In the genomic region with DNA sequence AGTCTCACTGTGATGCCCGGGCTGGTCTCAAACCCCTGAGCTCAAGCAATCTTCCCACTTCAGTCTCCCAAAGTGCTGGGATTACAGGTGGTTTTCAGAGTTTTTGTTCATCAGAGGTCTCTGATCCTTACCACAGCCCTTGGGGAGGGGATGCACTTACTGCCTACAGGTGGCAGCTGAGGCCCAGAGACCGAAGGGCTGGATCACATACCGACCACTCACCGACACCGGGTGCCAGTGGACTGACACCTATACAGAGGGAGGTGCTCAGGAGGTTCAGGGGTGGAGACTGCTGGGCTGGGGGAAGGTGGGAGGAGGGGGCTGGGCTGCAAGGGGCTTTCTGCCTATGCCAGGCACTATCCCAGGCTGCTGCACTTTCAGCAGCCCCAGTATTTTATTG, we compare ENCODE assay signal across 1 cellular context.
TF ChIP-seq lines count a peak whose summit lies in the region.

No MANE protein-coding gene starts in this region.

TF ChIP-seq in HepG2, 621 proteins besides CTCF, POLR2A, EP300 and RAD21:
- TF ChIP-seq, protein P1, sequence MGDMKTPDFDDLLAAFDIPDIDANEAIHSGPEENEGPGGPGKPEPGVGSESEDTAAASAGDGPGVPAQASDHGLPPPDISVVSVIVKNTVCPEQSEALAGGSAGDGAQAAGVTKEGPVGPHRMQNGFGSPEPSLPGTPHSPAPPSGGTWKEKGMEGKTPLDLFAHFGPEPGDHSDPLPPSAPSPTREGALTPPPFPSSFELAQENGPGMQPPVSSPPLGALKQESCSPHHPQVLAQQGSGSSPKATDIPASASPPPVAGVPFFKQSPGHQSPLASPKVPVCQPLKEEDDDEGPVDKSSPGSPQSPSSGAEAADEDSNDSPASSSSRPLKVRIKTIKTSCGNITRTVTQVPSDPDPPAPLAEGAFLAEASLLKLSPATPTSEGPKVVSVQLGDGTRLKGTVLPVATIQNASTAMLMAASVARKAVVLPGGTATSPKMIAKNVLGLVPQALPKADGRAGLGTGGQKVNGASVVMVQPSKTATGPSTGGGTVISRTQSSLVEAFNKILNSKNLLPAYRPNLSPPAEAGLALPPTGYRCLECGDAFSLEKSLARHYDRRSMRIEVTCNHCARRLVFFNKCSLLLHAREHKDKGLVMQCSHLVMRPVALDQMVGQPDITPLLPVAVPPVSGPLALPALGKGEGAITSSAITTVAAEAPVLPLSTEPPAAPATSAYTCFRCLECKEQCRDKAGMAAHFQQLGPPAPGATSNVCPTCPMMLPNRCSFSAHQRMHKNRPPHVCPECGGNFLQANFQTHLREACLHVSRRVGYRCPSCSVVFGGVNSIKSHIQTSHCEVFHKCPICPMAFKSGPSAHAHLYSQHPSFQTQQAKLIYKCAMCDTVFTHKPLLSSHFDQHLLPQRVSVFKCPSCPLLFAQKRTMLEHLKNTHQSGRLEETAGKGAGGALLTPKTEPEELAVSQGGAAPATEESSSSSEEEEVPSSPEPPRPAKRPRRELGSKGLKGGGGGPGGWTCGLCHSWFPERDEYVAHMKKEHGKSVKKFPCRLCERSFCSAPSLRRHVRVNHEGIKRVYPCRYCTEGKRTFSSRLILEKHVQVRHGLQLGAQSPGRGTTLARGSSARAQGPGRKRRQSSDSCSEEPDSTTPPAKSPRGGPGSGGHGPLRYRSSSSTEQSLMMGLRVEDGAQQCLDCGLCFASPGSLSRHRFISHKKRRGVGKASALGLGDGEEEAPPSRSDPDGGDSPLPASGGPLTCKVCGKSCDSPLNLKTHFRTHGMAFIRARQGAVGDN (CRISPR knock-in tag; IDR thresholded peaks at IDR 0.05): no peak
- TF ChIP-seq ZNF768 (CRISPR knock-in tag; IDR thresholded peaks at IDR 0.05) (peak; percentile 32; the same call in 1 of the 2 replicates), ZNF619 (CRISPR knock-in tag; IDR thresholded peaks at IDR 0.05) (no peak), JUNB (CRISPR knock-in tag; IDR thresholded peaks at IDR 0.05; ENCODE audit: borderline replicate concordance) (no peak), ZNF567 (CRISPR knock-in tag; IDR thresholded peaks at IDR 0.05; ENCODE audit: borderline replicate concordance) (no peak), RORA (CRISPR knock-in tag; IDR thresholded peaks at IDR 0.05) (no peak), TEAD3 (CRISPR knock-in tag; optimal IDR thresholded peaks at IDR 0.05; ENCODE audit: borderline replicate concordance) (peak; percentile 65), STAG1 (CRISPR knock-in tag; IDR thresholded peaks at IDR 0.05) (peak; percentile 61)
TF ChIP-seq in HepG2: peak in this region for 3.
